In genomic region chr2:176174382-176174834, GRCh38 we compare ENCODE assay signal across 15 cellular contexts. TPM values are rescaled to one million over a fixed set of nuclear protein-coding genes. Genes with fewer than 3 reads are reported as not detected.
DNase-seq lines count a peak whose midpoint lies in the region; ATAC-seq, FAIRE-seq and TF ChIP-seq lines count a peak whose summit lies in the region.
"Had no signal": no experiment of that assay in that cellular context is flagged by ENCODE, and none has a peak within 500 bp of the region (broad histone marks: within the 10 kb centered on the region; RNA-seq: fewer than 3 reads in every experiment).

No MANE protein-coding gene starts in this region.

- H4K20me1 ChIP-seq in PC-3 (ENCODE audit: low read length) = no peaks in the 10 kb centered on the region

- H3K9me3 Mint-ChIP-seq in activated naive CD4-positive, alpha-beta T cell treated with anti-CD3 and anti-CD28 coated beads, Interleukin-2, amount 10 ng/mL, durations not matched to agents 7 days and 5 days = no peaks in the 10 kb centered on the region
- H3K9me3 Mint-ChIP-seq: CD8-positive, alpha-beta T cell had no signal

- ATAC-seq in PC-3 (no peak), sciatic nerve (no peak)
- ATAC-seq: CD8-positive, alpha-beta T cell had no signal

- H3K4me3 ChIP-seq in HUES6 (ENCODE audit: low read depth, low read length) = peak overlapping the region; percentile 58; the same call in 1 of the 2 replicates
- no peak overlapping the region for H3K4me3 ChIP-seq in PC-3 (ENCODE audit: low read length)

- H3K9me3 ChIP-seq in HUES6 (ENCODE audit: control insufficient read depth, insufficient read depth, low read depth, low read length) = no peaks in the 10 kb centered on the region
- H3K9me3 ChIP-seq in PC-3 (ENCODE audit: low read length) = no peaks in the 10 kb centered on the region

- no peaks in the 10 kb centered on the region for H3K9me2 ChIP-seq in PC-3 (replicated peaks; ENCODE audit: low read length)

- BruUV-seq in PC-3 (replicated peaks; lab: Mats Ljungman, UMichigan) = no TSS peak

- FAIRE-seq in RCC 7860 (lab: Jason Lieb, UNC) = peak; percentile 70
- FAIRE-seq: endometrium had no signal

- H3K4me1 ChIP-seq in HUES6 (ENCODE audit: control insufficient read depth, insufficient read depth, low read length) = peaks cover 53% of the 10 kb centered on the region
- H3K4me1 ChIP-seq in PC-3 (ENCODE audit: insufficient read depth, low read length) = no peaks in the 10 kb centered on the region

- H3K4me1 Mint-ChIP-seq in activated naive CD4-positive, alpha-beta T cell treated with anti-CD3 and anti-CD28 coated beads, Interleukin-2, amount 10 ng/mL, durations not matched to agents 7 days and 5 days = peaks cover 5% of the 10 kb centered on the region

- no peaks in the 10 kb centered on the region for H3F3A ChIP-seq in PC-3 (ENCODE audit: low read length, unreplicated experiment)

- peaks cover 100% of the 10 kb centered on the region for H3K27me3 Mint-ChIP-seq in activated naive CD4-positive, alpha-beta T cell treated with anti-CD3 and anti-CD28 coated beads, Interleukin-2, amount 10 ng/mL, durations not matched to agents 7 days and 5 days

- no peak overlapping the region for H3K27ac ChIP-seq in HUES6 (ENCODE audit: low read depth, low read length)
- H3K27ac ChIP-seq in PC-3 (ENCODE audit: low read length) = no peak overlapping the region

- intact Hi-C loops in PC-3 (cut with micrococcal nuclease) = no loop called here
- intact Hi-C loops in sciatic nerve (cut with DNase I) = no loop called here

- H3K9ac ChIP-seq in HUES6 (ENCODE audit: low read length) = no peak overlapping the region
- H3K9ac ChIP-seq in PC-3 (ENCODE audit: low read length) = no peak overlapping the region

- CTCF ChIA-PET in PC-3 (lab: Charles Lee) = no interaction called here
- CTCF ChIA-PET in activated naive CD4-positive, alpha-beta T cell treated with anti-CD3 and anti-CD28 coated beads, Interleukin-2, amount 10 ng/mL, durations not matched to agents 7 days and 5 days (lab: Charles Lee) = interaction anchor here (1.0 to 3.8 kb wide), 3 partner anchors 35 to 974 kb away, joined by 4 to 17 read pairs (median 5); no protein-coding TSS in a partner anchor

- no peak overlapping the region for H2AFZ ChIP-seq in PC-3 (ENCODE audit: low read length)

- H3K79me2 ChIP-seq in PC-3 (ENCODE audit: low read length) = no peaks in the 10 kb centered on the region

- no peak overlapping the region for H3K4me2 ChIP-seq in PC-3 (ENCODE audit: low read length)

- peak; percentile 52 for DNase-seq in RCC 7860 (ENCODE audit: low spot score)
- peak; percentile 66 for DNase-seq in glomerular visceral epithelial cell (ENCODE audit: extremely low spot score)
- DNase-seq in putamen (ENCODE audit: low spot score) = peak; percentile 33
- no peak for DNase-seq in OCI-M2 (lab: John Stamatoyannopoulos, UW; ENCODE audit: unreplicated experiment)
- no peak for DNase-seq in PC-3
- DNase-seq in activated naive CD4-positive, alpha-beta T cell treated with anti-CD3 and anti-CD28 coated beads, Interleukin-2, amount 10 ng/mL, durations not matched to agents 7 days and 5 days = no peak
- no peak for DNase-seq in sciatic nerve (ENCODE audit: low spot score)
- DNase-seq: CD8-positive, alpha-beta T cell; naive B cell; NCI-H226; stimulated activated CD4-positive, alpha-beta T cell treated with anti-CD3 and anti-CD28 coated beads, Interleukin-12 subunit alpha, Interleukin-12 subunit beta, amount 100 ng/mL, for 4 hours; T-helper 1 cell had no signal

- H3K27me3 ChIP-seq in HUES6 (ENCODE audit: control insufficient read depth, insufficient read depth, low read length) (peaks cover 100% of the 10 kb centered on the region), PC-3 (ENCODE audit: low read length) (peaks cover under 1% of the 10 kb centered on the region; the same call in 1 of the 2 replicates)

- no peak for TF ChIP-seq CTCF in PC-3 (conservative IDR thresholded peaks at IDR 0.05; ENCODE audit: low read depth, low read length)

- H3K36me3 ChIP-seq in HUES6 (ENCODE audit: control insufficient read depth, insufficient read depth, low read length) = no peaks in the 10 kb centered on the region
- no peaks in the 10 kb centered on the region for H3K36me3 ChIP-seq in PC-3 (ENCODE audit: low read depth, low read length)

- no peak overlapping the region for H3K27ac Mint-ChIP-seq in activated naive CD4-positive, alpha-beta T cell treated with anti-CD3 and anti-CD28 coated beads, Interleukin-2, amount 10 ng/mL, durations not matched to agents 7 days and 5 days
- H3K27ac Mint-ChIP-seq: activated CD8-positive, alpha-beta T cell treated with anti-CD3 and anti-CD28 coated beads for 36 hours; CD8-positive, alpha-beta T cell had no signal

- POLR2A ChIA-PET in PC-3 (lab: Charles Lee; ENCODE audit: unreplicated experiment) = no interaction called here

- H3K36me3 Mint-ChIP-seq in activated naive CD4-positive, alpha-beta T cell treated with anti-CD3 and anti-CD28 coated beads, Interleukin-2, amount 10 ng/mL, durations not matched to agents 7 days and 5 days = no peaks in the 10 kb centered on the region
- H3K36me3 Mint-ChIP-seq: CD8-positive, alpha-beta T cell; naive B cell had no signal

- no peak overlapping the region for H3K4me3 Mint-ChIP-seq in activated naive CD4-positive, alpha-beta T cell treated with anti-CD3 and anti-CD28 coated beads, Interleukin-2, amount 10 ng/mL, durations not matched to agents 7 days and 5 days
- H3K4me3 Mint-ChIP-seq: activated CD8-positive, alpha-beta T cell treated with anti-CD3 and anti-CD28 coated beads for 36 hours; CD8-positive, alpha-beta T cell had no signal

RNA-seq across cellular contexts. Expression of gene HOXD1, which starts 14.1 kb away (rescaled TPM):
- total RNA-seq in PC-3 (2014; rRNA removed) = not detected in 2 replicates
- total RNA-seq in sciatic nerve = 1.9 TPM
- total RNA-seq: activated CD8-positive, alpha-beta T cell treated with anti-CD3 and anti-CD28 coated beads for 36 hours; CD8-positive, alpha-beta T cell had no signal

RNA-seq across cellular contexts. Expression of gene HOXD3, which starts 17.3 kb away (rescaled TPM):
- total RNA-seq in PC-3 (2014; rRNA removed) = 3.0 and 4.4 TPM in 2 replicates
- total RNA-seq in sciatic nerve = 9.8 TPM
- total RNA-seq: activated CD8-positive, alpha-beta T cell treated with anti-CD3 and anti-CD28 coated beads for 36 hours; CD8-positive, alpha-beta T cell had no signal

RNA-seq across cellular contexts. Expression of gene HOXD4, which starts 23.1 kb away (rescaled TPM):
- total RNA-seq in PC-3 (2014; rRNA removed) (0.29 and 1.8 TPM in 2 replicates), sciatic nerve (6.8 TPM)
- total RNA-seq: activated CD8-positive, alpha-beta T cell treated with anti-CD3 and anti-CD28 coated beads for 36 hours; CD8-positive, alpha-beta T cell had no signal

RNA-seq across cellular contexts. Expression of gene HOXD8, which starts 44.9 kb away (rescaled TPM):
- 1.9 and 2.9 TPM in 2 replicates for total RNA-seq in PC-3 (2014; rRNA removed)
- total RNA-seq in sciatic nerve = 11.9 TPM
- total RNA-seq: activated CD8-positive, alpha-beta T cell treated with anti-CD3 and anti-CD28 coated beads for 36 hours; CD8-positive, alpha-beta T cell had no signal

RNA-seq across cellular contexts. Expression of gene HOXD9, which starts 51.9 kb away (rescaled TPM):
- total RNA-seq in PC-3 (2014; rRNA removed) = not detected in 2 replicates
- 4.9 TPM for total RNA-seq in sciatic nerve
- total RNA-seq: activated CD8-positive, alpha-beta T cell treated with anti-CD3 and anti-CD28 coated beads for 36 hours; CD8-positive, alpha-beta T cell had no signal

Comparison
In these comparisons a context has a peak if more than half of its experiments do, and no peak if none do; other contexts are left out.
1. DNase-seq: peak in RCC 7860 (single experiment), glomerular visceral epithelial cell (single experiment) and putamen (single experiment); none in OCI-M2 (single experiment), PC-3 (single experiment), activated naive CD4-positive, alpha-beta T cell treated with anti-CD3 and anti-CD28 coated beads, Interleukin-2, amount 10 ng/mL, durations not matched to agents 7 days and 5 days (single experiment) and sciatic nerve (single experiment).